Comparison of ENCODE assay signal across 13 cellular contexts in genomic region chr15:80550219-80550909, GRCh38.
A peak's percentile ranks its signal among the peaks of the same experiment; 100 is the strongest.
DNase-seq lines count a peak whose midpoint lies in the region; ATAC-seq, FAIRE-seq and TF ChIP-seq lines count a peak whose summit lies in the region.
"Had no signal": no experiment of that assay in that cellular context is flagged by ENCODE, and none has a peak within 500 bp of the region (broad histone marks: within the 10 kb centered on the region; RNA-seq: fewer than 3 reads in every experiment).

No MANE protein-coding gene starts in this region.

- no peak overlapping the region for H2BK12ac ChIP-seq in trophoblast cell (ENCODE audit: low read length)

- H3K23ac ChIP-seq in trophoblast cell (ENCODE audit: low read length), result no peak overlapping the region

- H3K79me1 ChIP-seq in trophoblast cell (ENCODE audit: low read length), result no peaks in the 10 kb centered on the region

- H3K27ac ChIP-seq in trophoblast cell (ENCODE audit: low read depth, low read length) (no peak overlapping the region), ovary (peak overlapping the region in 1 of 2 donors; percentile 53)

- no peak overlapping the region for H3K18ac ChIP-seq in trophoblast cell (ENCODE audit: low read length)

- no peak for TF ChIP-seq CTCF in ovary (IDR thresholded peaks at IDR 0.05)

- POLR2A ChIA-PET in activated CD8-positive, alpha-beta T cell treated with anti-CD3 and anti-CD28 coated beads, Interleukin-2, amount 10 ng/mL, durations not matched to agents 7 days and 5 days (lab: Charles Lee), result no interaction called here

- no peaks in the 10 kb centered on the region for H3K27me3 ChIP-seq in trophoblast cell (ENCODE audit: insufficient read depth, low read length)
- no peaks in the 10 kb centered on the region for H3K27me3 ChIP-seq in ovary

- H3K4me1 ChIP-seq in trophoblast cell (ENCODE audit: control insufficient read depth in 1 of 2, insufficient read depth in 2 of 2, low read length in 2 of 2) (no peaks in the 10 kb centered on the region), ovary (ENCODE audit: insufficient read depth) (peaks cover 11% of the 10 kb centered on the region)

- H3K27ac Mint-ChIP-seq in activated CD8-positive, alpha-beta T cell treated with anti-CD3 and anti-CD28 coated beads, Interleukin-2, amount 10 ng/mL, durations not matched to agents 7 days and 5 days, result no peak overlapping the region
- H3K27ac Mint-ChIP-seq: activated T-cell treated with anti-CD3 and anti-CD28 coated beads, Interleukin-2, amount 50 U/mL, for 24 hours had no signal

- H3K9me3 ChIP-seq in trophoblast cell (ENCODE audit: insufficient read depth, low read depth, low read length), result no peaks in the 10 kb centered on the region
- no peaks in the 10 kb centered on the region for H3K9me3 ChIP-seq in ovary

- no peak overlapping the region for H3K9ac ChIP-seq in trophoblast cell (ENCODE audit: low read length)

- CTCF ChIA-PET in activated CD8-positive, alpha-beta T cell treated with anti-CD3 and anti-CD28 coated beads, Interleukin-2, amount 10 ng/mL, durations not matched to agents 7 days and 5 days (lab: Charles Lee), result no interaction called here

- no peak overlapping the region for H2BK120ac ChIP-seq in trophoblast cell (ENCODE audit: insufficient read depth, low read length, poor library complexity)

- intact Hi-C loops in ovary (cut with DNase I), result no loop called here

- no peak overlapping the region for H3K4me3 ChIP-seq in trophoblast cell (ENCODE audit: low read depth, low read length)
- no peak overlapping the region for H3K4me3 ChIP-seq in ovary

- H3K36me3 Mint-ChIP-seq in activated CD8-positive, alpha-beta T cell treated with anti-CD3 and anti-CD28 coated beads, Interleukin-2, amount 10 ng/mL, durations not matched to agents 7 days and 5 days (ENCODE audit: low read depth), result no peaks in the 10 kb centered on the region

- no CpG with 5 or more reads among the region's 5 CpGs for WGBS in trophoblast cell (ENCODE audit: extremely low coverage, insufficient coverage, insufficient read length)
- WGBS in ovary, 3 donors, result 7 to 10% (median 8%) methylated on average over 5 of the region's 5 CpGs

- TF ChIP-seq POLR2A in erythroblast (IDR thresholded peaks at IDR 0.05; ENCODE audit: low read length) (no peak), ovary (IDR thresholded peaks at IDR 0.05) (no peak)

- H3K79me2 ChIP-seq in trophoblast cell (ENCODE audit: control insufficient read depth, insufficient read depth, low read length, poor library complexity), result no peaks in the 10 kb centered on the region

- H4K91ac ChIP-seq in trophoblast cell (ENCODE audit: low read depth, low read length), result no peak overlapping the region

- no peak overlapping the region for H3K4ac ChIP-seq in trophoblast cell (ENCODE audit: low read depth, low read length)

- H3K14ac ChIP-seq in trophoblast cell (ENCODE audit: low read length), result no peak overlapping the region

- H3K27me3 Mint-ChIP-seq in activated CD8-positive, alpha-beta T cell treated with anti-CD3 and anti-CD28 coated beads, Interleukin-2, amount 10 ng/mL, durations not matched to agents 7 days and 5 days (ENCODE audit: low read depth), result peaks cover 24% of the 10 kb centered on the region

- H2BK5ac ChIP-seq in trophoblast cell (ENCODE audit: low read depth, low read length, poor library complexity), result no peak overlapping the region

- peak; percentile 52 for ATAC-seq in GM18511 (IDR thresholded peaks at IDR 0.05; ENCODE audit: unreplicated experiment)
- ATAC-seq in HG03280 (IDR thresholded peaks at IDR 0.05; ENCODE audit: unreplicated experiment), result no peak
- no peak for ATAC-seq in activated CD8-positive, alpha-beta T cell treated with anti-CD3 and anti-CD28 coated beads, Interleukin-2, amount 10 ng/mL, durations not matched to agents 7 days and 5 days

- H4K12ac ChIP-seq in trophoblast cell (ENCODE audit: low read depth, low read length), result no peak overlapping the region

- no peak for TF ChIP-seq EP300 in ovary (IDR thresholded peaks at IDR 0.05)

- no peak overlapping the region for H4K8ac ChIP-seq in trophoblast cell (ENCODE audit: low read depth, low read length)

- FAIRE-seq in endometrium (lab: Jason Lieb, UNC), result peak; percentile 18

- H3K36me3 ChIP-seq in trophoblast cell (ENCODE audit: control insufficient read depth in 1 of 2, insufficient read depth in 2 of 2, low read length in 2 of 2) (no peaks in the 10 kb centered on the region), ovary (no peaks in the 10 kb centered on the region)

- no peak overlapping the region for H3K4me2 ChIP-seq in trophoblast cell (ENCODE audit: low read length)

- H2AFZ ChIP-seq in trophoblast cell (ENCODE audit: insufficient read depth, low read length, poor library complexity), result no peak overlapping the region

- no peaks in the 10 kb centered on the region for H3K9me3 Mint-ChIP-seq in activated CD8-positive, alpha-beta T cell treated with anti-CD3 and anti-CD28 coated beads, Interleukin-2, amount 10 ng/mL, durations not matched to agents 7 days and 5 days (ENCODE audit: insufficient read depth)
- H3K9me3 Mint-ChIP-seq: activated T-cell treated with anti-CD3 and anti-CD28 coated beads, Interleukin-2, amount 50 U/mL, for 24 hours had no signal

- DNase-seq in HT1080 (ENCODE audit: low read depth), result peak; percentile 87
- DNase-seq in trophoblast cell, result peak; percentile 31 to 46
- no peak for DNase-seq in activated CD8-positive, alpha-beta T cell treated with anti-CD3 and anti-CD28 coated beads, Interleukin-2, amount 10 ng/mL, durations not matched to agents 7 days and 5 days
- DNase-seq in erythroblast (lab: John Stamatoyannopoulos, UW), result no peak
- DNase-seq in ovary, result no peak
- DNase-seq: activated T-cell treated with anti-CD3 and anti-CD28 coated beads, Interleukin-2, amount 50 U/mL, for 24 hours; effector CD8-positive, alpha-beta T cell; midbrain; NCI-H187; stimulated activated CD4-positive, alpha-beta T cell treated with anti-CD3 and anti-CD28 coated beads, Interleukin-1b, Interleukin-23, amount 100 ng/mL, for 48 hours had no signal

- H3K4me3 Mint-ChIP-seq in activated CD8-positive, alpha-beta T cell treated with anti-CD3 and anti-CD28 coated beads, Interleukin-2, amount 10 ng/mL, durations not matched to agents 7 days and 5 days, result no peak overlapping the region
- H3K4me3 Mint-ChIP-seq: activated T-cell treated with anti-CD3 and anti-CD28 coated beads, Interleukin-2, amount 50 U/mL, for 24 hours had no signal

- no peaks in the 10 kb centered on the region for H3K4me1 Mint-ChIP-seq in activated CD8-positive, alpha-beta T cell treated with anti-CD3 and anti-CD28 coated beads, Interleukin-2, amount 10 ng/mL, durations not matched to agents 7 days and 5 days (ENCODE audit: low read depth)

- H2AK5ac ChIP-seq in trophoblast cell (ENCODE audit: low read length), result no peak overlapping the region

Comparison
In these comparisons a context has a peak if more than half of its experiments do, and no peak if none do; other contexts are left out.
1. DNase-seq: peak in HT1080 (single experiment) and trophoblast cell (2 of 2); none in activated CD8-positive, alpha-beta T cell treated with anti-CD3 and anti-CD28 coated beads, Interleukin-2, amount 10 ng/mL, durations not matched to agents 7 days and 5 days (single experiment), erythroblast (0 of 2) and ovary (0 of 5).